In genomic region chr2:222690564-222691200, GRCh38 we compare ENCODE assay signal across 1 cellular context.
TF ChIP-seq lines count a peak whose summit lies in the region.

No MANE protein-coding gene starts in this region.

TF ChIP-seq in HepG2, 621 proteins besides CTCF, POLR2A, EP300 and RAD21 (continued from another document and continues in another):
- no peak for TF ChIP-seq ZBTB49 (CRISPR knock-in tag; IDR thresholded peaks at IDR 0.05; ENCODE audit: borderline replicate concordance)
- 0 out of 2 replicates have a peak, but pooled peaks have one; percentile 19 for TF ChIP-seq ELF4 (CRISPR knock-in tag; IDR thresholded peaks at IDR 0.05; ENCODE audit: borderline replicate concordance)
- TF ChIP-seq CREBL2 (CRISPR knock-in tag; IDR thresholded peaks at IDR 0.05; ENCODE audit: borderline replicate concordance): no peak
- no peak for TF ChIP-seq ZHX2 (IDR thresholded peaks at IDR 0.05; ENCODE audit: low read depth)
- no peak for TF ChIP-seq ZHX2 (CRISPR knock-in tag; IDR thresholded peaks at IDR 0.05; ENCODE audit: borderline replicate concordance)
- TF ChIP-seq ZNF382 (CRISPR knock-in tag; IDR thresholded peaks at IDR 0.05; ENCODE audit: borderline replicate concordance): no peak
- peak; percentile 53 for TF ChIP-seq CEBPG (CRISPR knock-in tag; IDR thresholded peaks at IDR 0.05)
- peak; percentile 55; the same call in 1 of the 2 replicates for TF ChIP-seq HDAC2 (CRISPR knock-in tag; IDR thresholded peaks at IDR 0.05)
- TF ChIP-seq STAT6 (CRISPR knock-in tag; IDR thresholded peaks at IDR 0.05; ENCODE audit: borderline replicate concordance): peak; percentile 68; the same call in 1 of the 2 replicates
- TF ChIP-seq ZNF510 (CRISPR knock-in tag; IDR thresholded peaks at IDR 0.05; ENCODE audit: low read depth): no peak
- no peak for TF ChIP-seq NFYC (CRISPR knock-in tag; IDR thresholded peaks at IDR 0.05)
- TF ChIP-seq PRPF4 (IDR thresholded peaks at IDR 0.05; ENCODE audit: low read depth, low read length, poor library complexity, severe bottlenecking): no peak
- no peak for TF ChIP-seq MAFF (IDR thresholded peaks at IDR 0.05; ENCODE audit: low read depth, low read length)
- 0 out of 2 replicates have a peak, but pooled peaks have one; percentile 37 for TF ChIP-seq FOXP4 (CRISPR knock-in tag; IDR thresholded peaks at IDR 0.05)
- TF ChIP-seq ZNF775 (CRISPR knock-in tag; IDR thresholded peaks at IDR 0.05; ENCODE audit: borderline replicate concordance): no peak
- no peak for TF ChIP-seq XBP1 (CRISPR knock-in tag; IDR thresholded peaks at IDR 0.05)
- no peak for TF ChIP-seq EEA1 (CRISPR knock-in tag; IDR thresholded peaks at IDR 0.05; ENCODE audit: borderline replicate concordance)
- no peak for TF ChIP-seq HOXD1 (CRISPR knock-in tag; IDR thresholded peaks at IDR 0.05)
- TF ChIP-seq ATF6 (CRISPR knock-in tag; conservative IDR thresholded peaks at IDR 0.05): no peak
- TF ChIP-seq NFKBIZ (CRISPR knock-in tag; IDR thresholded peaks at IDR 0.05): 0 out of 2 replicates have a peak, but pooled peaks have one; percentile 44
- TF ChIP-seq CBFB (CRISPR knock-in tag; IDR thresholded peaks at IDR 0.05): 0 out of 2 replicates have a peak, but pooled peaks have one; percentile 61
- TF ChIP-seq ZNF556 (CRISPR knock-in tag; IDR thresholded peaks at IDR 0.05; ENCODE audit: borderline replicate concordance): no peak; the same call in 1 of the 2 replicates
- peak; percentile 52; the same call in 1 of the 2 replicates for TF ChIP-seq MIER3 (CRISPR knock-in tag; IDR thresholded peaks at IDR 0.05; ENCODE audit: borderline replicate concordance)
- TF ChIP-seq ZNF225 (CRISPR knock-in tag; IDR thresholded peaks at IDR 0.05): no peak
- TF ChIP-seq HNRNPK (IDR thresholded peaks at IDR 0.05; ENCODE audit: low read depth, low read length, poor library complexity, severe bottlenecking): no peak
- TF ChIP-seq ZNF674 (CRISPR knock-in tag; IDR thresholded peaks at IDR 0.05; ENCODE audit: low read depth): no peak
- TF ChIP-seq SAP130 (CRISPR knock-in tag; IDR thresholded peaks at IDR 0.05; ENCODE audit: low read depth): peak; percentile 64
- peak; percentile 91 for TF ChIP-seq SSRP1 (CRISPR knock-in tag; IDR thresholded peaks at IDR 0.05)
- peak; percentile 79 for TF ChIP-seq PPARG (CRISPR knock-in tag; conservative IDR thresholded peaks at IDR 0.05)
- TF ChIP-seq CHD4 (IDR thresholded peaks at IDR 0.05; ENCODE audit: borderline replicate concordance, low read length): no peak
- TF ChIP-seq GATAD2A (CRISPR knock-in tag; IDR thresholded peaks at IDR 0.05): peak; percentile 89
- peak; percentile 73; the same call in 1 of the 2 replicates for TF ChIP-seq KMT2A (CRISPR knock-in tag; IDR thresholded peaks at IDR 0.05)
- peak; percentile 82 for TF ChIP-seq KAT8 (CRISPR knock-in tag; IDR thresholded peaks at IDR 0.05)
- TF ChIP-seq HDAC1 (CRISPR knock-in tag; IDR thresholded peaks at IDR 0.05): peak; percentile 43
- TF ChIP-seq KDM5A (IDR thresholded peaks at IDR 0.05; ENCODE audit: borderline replicate concordance, low read length): no peak
- TF ChIP-seq, protein P1, sequence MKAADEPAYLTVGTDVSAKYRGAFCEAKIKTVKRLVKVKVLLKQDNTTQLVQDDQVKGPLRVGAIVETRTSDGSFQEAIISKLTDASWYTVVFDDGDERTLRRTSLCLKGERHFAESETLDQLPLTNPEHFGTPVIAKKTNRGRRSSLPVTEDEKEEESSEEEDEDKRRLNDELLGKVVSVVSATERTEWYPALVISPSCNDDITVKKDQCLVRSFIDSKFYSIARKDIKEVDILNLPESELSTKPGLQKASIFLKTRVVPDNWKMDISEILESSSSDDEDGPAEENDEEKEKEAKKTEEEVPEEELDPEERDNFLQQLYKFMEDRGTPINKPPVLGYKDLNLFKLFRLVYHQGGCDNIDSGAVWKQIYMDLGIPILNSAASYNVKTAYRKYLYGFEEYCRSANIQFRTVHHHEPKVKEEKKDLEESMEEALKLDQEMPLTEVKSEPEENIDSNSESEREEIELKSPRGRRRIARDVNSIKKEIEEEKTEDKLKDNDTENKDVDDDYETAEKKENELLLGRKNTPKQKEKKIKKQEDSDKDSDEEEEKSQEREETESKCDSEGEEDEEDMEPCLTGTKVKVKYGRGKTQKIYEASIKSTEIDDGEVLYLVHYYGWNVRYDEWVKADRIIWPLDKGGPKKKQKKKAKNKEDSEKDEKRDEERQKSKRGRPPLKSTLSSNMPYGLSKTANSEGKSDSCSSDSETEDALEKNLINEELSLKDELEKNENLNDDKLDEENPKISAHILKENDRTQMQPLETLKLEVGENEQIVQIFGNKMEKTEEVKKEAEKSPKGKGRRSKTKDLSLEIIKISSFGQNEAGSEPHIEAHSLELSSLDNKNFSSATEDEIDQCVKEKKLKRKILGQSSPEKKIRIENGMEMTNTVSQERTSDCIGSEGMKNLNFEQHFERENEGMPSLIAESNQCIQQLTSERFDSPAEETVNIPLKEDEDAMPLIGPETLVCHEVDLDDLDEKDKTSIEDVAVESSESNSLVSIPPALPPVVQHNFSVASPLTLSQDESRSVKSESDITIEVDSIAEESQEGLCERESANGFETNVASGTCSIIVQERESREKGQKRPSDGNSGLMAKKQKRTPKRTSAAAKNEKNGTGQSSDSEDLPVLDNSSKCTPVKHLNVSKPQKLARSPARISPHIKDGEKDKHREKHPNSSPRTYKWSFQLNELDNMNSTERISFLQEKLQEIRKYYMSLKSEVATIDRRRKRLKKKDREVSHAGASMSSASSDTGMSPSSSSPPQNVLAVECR (CRISPR knock-in tag; IDR thresholded peaks at IDR 0.05; ENCODE audit: borderline replicate concordance): peak; percentile 49; the same call in 1 of the 2 replicates
- TF ChIP-seq ELF1 (CRISPR knock-in tag; IDR thresholded peaks at IDR 0.05): peak; percentile 84
- TF ChIP-seq ZMAT3 (CRISPR knock-in tag; conservative IDR thresholded peaks at IDR 0.05): no peak
- TF ChIP-seq ETV5 (CRISPR knock-in tag; IDR thresholded peaks at IDR 0.05; ENCODE audit: borderline replicate concordance): peak; percentile 88; the same call in 1 of the 2 replicates
